35 cellular contexts compared by ENCODE assay signal in the genomic region with DNA sequence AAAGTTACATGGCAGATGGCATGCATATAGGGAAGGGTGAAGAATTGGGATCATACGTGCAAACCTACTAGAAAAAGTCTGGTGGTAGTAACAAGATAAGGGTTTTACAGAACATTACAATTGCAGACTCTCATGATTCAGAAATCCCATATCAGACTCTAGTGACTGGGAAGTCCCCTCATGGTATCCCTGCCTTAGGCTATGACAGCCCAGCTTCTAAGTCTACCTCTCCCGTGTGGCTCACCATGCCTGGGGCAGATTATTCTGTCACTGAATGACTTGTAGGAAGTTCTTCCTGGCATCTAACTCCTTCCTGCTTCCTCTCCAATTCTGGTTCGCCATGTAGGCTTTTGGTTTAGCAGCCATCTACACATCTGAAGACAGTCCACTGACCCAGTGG. TPM values are rescaled to one million over a fixed set of nuclear protein-coding genes. Genes with fewer than 3 reads are reported as not detected.
"Had no signal": no experiment of that assay in that cellular context is flagged by ENCODE, and none has a peak within 500 bp of the region (broad histone marks: within the 10 kb centered on the region; RNA-seq: fewer than 3 reads in every experiment).

No MANE protein-coding gene starts in this region.

- H3K27me3 ChIP-seq: body of pancreas, breast epithelium had no signal

- H3K9me3 ChIP-seq: adrenal gland, body of pancreas, breast epithelium had no signal

- H3K4me3 ChIP-seq: adrenal gland, body of pancreas, breast epithelium, cardiac muscle cell had no signal

- DNase-seq: activated B cell treated with CpG ODN at 0.5 μM for 24 hours; activated CD4-positive, alpha-beta memory T cell treated with anti-CD3 and anti-CD28 coated beads for 36 hours; activated CD4-positive, alpha-beta T cell treated with anti-CD3 and anti-CD28 coated beads for 4 hours; activated CD4-positive, alpha-beta T cell treated with anti-CD3 and anti-CD28 coated beads, Interleukin-2, amount 10 ng/mL, durations not matched to agents 24 days and 14 days; activated CD4-positive, alpha-beta T cell treated with anti-CD3 and anti-CD28 coated beads, Interleukin-2, amount 50 U/mL, for 1 hour; activated CD4-positive, alpha-beta T cell treated with anti-CD3 and anti-CD28 coated beads, Interleukin-2, amount 50 U/mL, for 4 hours; activated CD4-positive, CD25-positive, alpha-beta regulatory T cell treated with anti-CD3 and anti-CD28 coated beads, Interleukin-2, amount 50 U/mL, for 72 hours; activated CD8-positive, alpha-beta memory T cell treated with anti-CD3 and anti-CD28 coated beads, Interleukin-2, amount 50 U/mL, for 4 hours; activated CD8-positive, alpha-beta T cell treated with anti-CD3 and anti-CD28 coated beads for 36 hours; activated effector memory CD4-positive, alpha-beta T cell treated with anti-CD3 and anti-CD28 coated beads, Interleukin-2, amount 50 U/mL, for 16 hours; activated gamma-delta T cell treated with Interleukin-2 at 50 U/mL for 16 hours; activated naive CD4-positive, alpha-beta T cell; activated naive CD4-positive, alpha-beta T cell treated with anti-CD3 and anti-CD28 coated beads for 36 hours; activated naive CD4-positive, alpha-beta T cell treated with anti-CD3 and anti-CD28 coated beads, Interleukin-2, amount 50 U/mL, for 16 hours; activated naive CD8-positive, alpha-beta T cell treated with anti-CD3 and anti-CD28 coated beads for 36 hours; activated T-cell treated with anti-CD3 and anti-CD28 coated beads for 4 hours; activated T-cell treated with anti-CD3 and anti-CD28 coated beads, Interleukin-2, amount 50 U/mL, for 1 hour; activated T-cell treated with anti-CD3 and anti-CD28 coated beads, Interleukin-2, amount 50 U/mL, for 4 hours; activated T-cell treated with anti-CD3 and anti-CD28 coated beads, Interleukin-2, amount 50 U/mL, for 72 hours; adrenal gland; amniotic stem cell; aorta; body of pancreas; brain microvascular endothelial cell; caudate nucleus; SW 1271; T-helper 1 cell; T-helper 2 cell; T-helper 9 cell had no signal

- H3K27ac ChIP-seq: adrenal gland, body of pancreas, brain microvascular endothelial cell, breast epithelium, cardiac muscle cell had no signal

- H3K36me3 ChIP-seq: adrenal gland, brain microvascular endothelial cell, breast epithelium, cardiac muscle cell had no signal

- H3K4me1 ChIP-seq: adrenal gland, body of pancreas, breast epithelium had no signal

RNA-seq across cellular contexts. Expression of a gene that starts 5.7 kb away (rescaled TPM):
- total RNA-seq: activated B cell treated with CpG ODN at 0.5 μM for 24 hours; activated CD4-positive, alpha-beta memory T cell treated with anti-CD3 and anti-CD28 coated beads for 36 hours; activated CD4-positive, alpha-beta T cell treated with anti-CD3 and anti-CD28 coated beads, Interleukin-2, amount 10 ng/mL, durations not matched to agents 24 days and 14 days; activated CD8-positive, alpha-beta memory T cell treated with anti-CD3 and anti-CD28 coated beads for 36 hours; activated CD8-positive, alpha-beta T cell treated with anti-CD3 and anti-CD28 coated beads for 36 hours; activated naive CD4-positive, alpha-beta T cell treated with anti-CD3 and anti-CD28 coated beads for 36 hours; activated naive CD4-positive, alpha-beta T cell treated with anti-CD3 and anti-CD28 coated beads, Interleukin-2, amount 50 U/mL, for 72 hours; activated naive CD8-positive, alpha-beta T cell treated with anti-CD3 and anti-CD28 coated beads for 36 hours; activated T-cell treated with anti-CD3 and anti-CD28 coated beads, Interleukin-2, amount 50 U/mL, for 4 hours; activated T-cell treated with anti-CD3 and anti-CD28 coated beads, Interleukin-2, amount 50 U/mL, for 72 hours; activated T-helper 1 cell treated with anti-CD3 and anti-CD28 coated beads, Interleukin-12 subunit alpha, Interleukin-12 subunit beta, Interleukin-2, Interleukin-4 antibody, amounts not matched to agents 30 ng/mL and 10 ng/mL and 1 ng/mL, durations not matched to agents 14 hours and 24 hours and 36 hours; activated T-helper 17 cell treated with anti-CD3 and anti-CD28 coated beads, Interleukin-2, amount 50 U/mL, for 72 hours; aorta had no signal
- polyA plus RNA-seq: aorta, cardiac muscle cell had no signal
